Comparison of ENCODE assay signal across 2 cellular contexts in the genomic region with DNA sequence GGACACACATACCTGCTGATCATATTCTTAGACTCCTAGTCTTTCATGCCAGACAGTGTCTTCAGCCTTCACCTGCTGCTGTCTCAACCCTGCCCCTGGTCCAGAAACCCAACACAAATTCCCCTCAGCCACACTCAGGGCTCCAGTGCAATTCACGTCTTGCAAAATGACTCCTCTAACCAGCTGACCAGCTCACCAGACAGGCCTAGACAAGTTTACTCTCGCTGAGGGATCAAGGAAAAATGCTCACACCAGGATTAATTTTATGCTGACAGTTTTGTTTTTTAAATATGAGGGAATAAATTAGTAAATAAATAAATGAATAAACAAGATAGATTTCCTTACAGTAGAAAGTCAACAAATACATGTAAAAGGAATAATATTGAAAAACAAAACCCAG.
TF ChIP-seq lines count a peak whose summit lies in the region.

No MANE protein-coding gene starts in this region.

TF ChIP-seq in K562, 482 proteins besides CTCF, POLR2A, EP300 and RAD21:
- TF ChIP-seq C11orf30 (IDR thresholded peaks at IDR 0.05; ENCODE audit: low read depth) = peak; percentile 29; the same call in 1 of the 2 replicates
- TF ChIP-seq ZNF165 (CRISPR knock-in tag; IDR thresholded peaks at IDR 0.05; ENCODE audit: borderline replicate concordance) = no peak
- TF ChIP-seq ZNF316 (IDR thresholded peaks at IDR 0.05) = peak; percentile 51; the same call in 1 of the 2 replicates

TF ChIP-seq in HEK293T, 16 proteins besides CTCF, POLR2A, EP300 and RAD21:
- TF ChIP-seq BHLHE40 (IDR thresholded peaks at IDR 0.05; ENCODE audit: borderline replicate concordance) (no peak), FOXA1 (IDR thresholded peaks at IDR 0.05) (no peak), LEF1 (IDR thresholded peaks at IDR 0.05; ENCODE audit: borderline replicate concordance) (no peak), NFRKB (IDR thresholded peaks at IDR 0.05) (no peak), HDGF (IDR thresholded peaks at IDR 0.05; ENCODE audit: borderline replicate concordance) (no peak), FOXK2 (IDR thresholded peaks at IDR 0.05) (no peak)
TF ChIP-seq in HEK293T: peak in this region for 0.
